In the genomic region with DNA sequence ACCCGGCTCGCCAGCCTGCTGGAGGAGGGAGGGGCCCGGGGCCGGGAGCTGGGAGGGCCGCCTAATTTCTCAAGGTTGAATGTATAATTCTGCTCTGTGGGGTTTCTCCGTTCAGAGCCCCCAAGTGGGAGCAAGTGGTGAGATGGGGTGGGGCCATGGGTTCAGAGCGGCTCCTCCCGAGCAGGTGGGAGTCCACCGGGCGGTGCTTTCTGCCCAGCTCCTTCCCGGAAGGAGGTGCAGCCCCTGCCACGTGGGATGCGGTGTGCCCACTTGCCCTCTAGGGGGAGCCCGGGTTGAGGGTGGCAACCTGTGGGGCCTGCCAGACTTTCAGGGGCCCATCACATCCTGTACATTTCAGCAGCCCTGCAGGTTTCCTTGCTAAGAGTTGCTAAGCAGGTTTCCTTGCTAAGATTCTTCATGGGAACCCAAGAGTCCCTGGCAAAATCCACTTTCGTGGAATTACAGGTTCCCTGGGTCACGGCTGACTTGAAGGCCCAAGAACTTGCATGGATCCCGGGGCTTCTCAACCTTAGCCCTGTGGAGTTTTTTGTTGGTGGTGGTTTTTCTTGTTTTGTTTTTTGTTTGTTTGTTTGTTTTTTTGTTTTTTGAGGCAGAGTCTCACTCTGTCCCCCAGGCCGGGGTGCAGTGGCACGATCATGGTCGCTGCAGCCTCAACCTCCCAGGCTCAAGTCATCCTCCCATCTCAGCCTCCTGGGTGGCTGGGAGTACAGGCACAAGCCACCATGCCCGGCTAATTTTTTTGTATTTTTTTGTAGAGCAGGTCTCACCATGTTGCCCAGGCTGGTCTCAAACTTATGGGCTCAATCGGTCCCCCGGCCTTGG, we compare ENCODE assay signal across 8 cellular contexts.
DNase-seq lines count a peak whose midpoint lies in the region; ATAC-seq and TF ChIP-seq lines count a peak whose summit lies in the region.

No MANE protein-coding gene starts in this region.

- no peak for TF ChIP-seq POLR2A in suprapubic skin (IDR thresholded peaks at IDR 0.05)

- no peak overlapping the region for H3K27ac Mint-ChIP-seq in activated CD4-positive, alpha-beta T cell treated with anti-CD3 and anti-CD28 coated beads, Interleukin-2, amount 10 ng/mL, durations not matched to agents 7 days and 5 days
- H3K27ac Mint-ChIP-seq in naive thymus-derived CD8-positive, alpha-beta T cell: peak overlapping the region in 1 of 10 donors; percentile 46

- DNase-seq in NCI-H1436 (lab: John Stamatoyannopoulos, UW): peak; percentile 73
- no peak for DNase-seq in NCI-H1436 treated with DMSO at 0.1 percent for 48 hours (lab: John Stamatoyannopoulos, UW)
- DNase-seq in NCI-H226: peak; percentile 45
- peak; percentile 76 for DNase-seq in activated CD4-positive, alpha-beta T cell treated with anti-CD3 and anti-CD28 coated beads, Interleukin-2, amount 10 ng/mL, durations not matched to agents 7 days and 5 days
- DNase-seq in effector CD4-positive, alpha-beta T cell: peak; percentile 56
- DNase-seq in naive thymus-derived CD8-positive, alpha-beta T cell: peak; percentile 56 to 87 (median 72)
- DNase-seq in suprapubic skin (ENCODE audit: low spot score in 2 of 2): peak in 1 of 2 donors; percentile 81
- DNase-seq in inferior parietal cortex (ENCODE audit: extremely low spot score): no peak

- TF ChIP-seq EP300 in suprapubic skin (IDR thresholded peaks at IDR 0.05): no peak

- peak; percentile 89 for ATAC-seq in naive thymus-derived CD8-positive, alpha-beta T cell

- TF ChIP-seq CTCF in suprapubic skin (IDR thresholded peaks at IDR 0.05): peak; percentile 22 to 70

- H3K4me1 Mint-ChIP-seq in activated CD4-positive, alpha-beta T cell treated with anti-CD3 and anti-CD28 coated beads, Interleukin-2, amount 10 ng/mL, durations not matched to agents 7 days and 5 days: peaks cover 4% of the 10 kb centered on the region
- peaks cover 2 to 13% (median 5%) of the 10 kb centered on the region in 4 donors for H3K4me1 Mint-ChIP-seq in naive thymus-derived CD8-positive, alpha-beta T cell

- peaks cover 15% of the 10 kb centered on the region for H3K9me3 Mint-ChIP-seq in activated CD4-positive, alpha-beta T cell treated with anti-CD3 and anti-CD28 coated beads, Interleukin-2, amount 10 ng/mL, durations not matched to agents 7 days and 5 days
- H3K9me3 Mint-ChIP-seq in naive thymus-derived CD8-positive, alpha-beta T cell: peaks cover 0 to 1% (median 0%) of the 10 kb centered on the region in 9 donors

- no peaks in the 10 kb centered on the region for H3K27me3 ChIP-seq in suprapubic skin

- POLR2A ChIA-PET in activated CD4-positive, alpha-beta T cell treated with anti-CD3 and anti-CD28 coated beads, Interleukin-2, amount 10 ng/mL, durations not matched to agents 7 days and 5 days (lab: Charles Lee): no interaction called here
- POLR2A ChIA-PET in naive thymus-derived CD8-positive, alpha-beta T cell (lab: Charles Lee): interaction anchor here (0.5 to 1.2 kb wide), 3 partner anchors 108 to 194 kb away, joined by 3 to 4 read pairs (median 3); no protein-coding TSS in a partner anchor

- H3K27me3 Mint-ChIP-seq in activated CD4-positive, alpha-beta T cell treated with anti-CD3 and anti-CD28 coated beads, Interleukin-2, amount 10 ng/mL, durations not matched to agents 7 days and 5 days: no peaks in the 10 kb centered on the region
- no peaks in the 10 kb centered on the region for H3K27me3 Mint-ChIP-seq in naive thymus-derived CD8-positive, alpha-beta T cell

- CTCF ChIA-PET in activated CD4-positive, alpha-beta T cell treated with anti-CD3 and anti-CD28 coated beads, Interleukin-2, amount 10 ng/mL, durations not matched to agents 7 days and 5 days (lab: Charles Lee): interaction anchor here (0.7 to 1.5 kb wide), 8 partner anchors 9 to 200 kb away, joined by 3 to 12 read pairs (median 4); no protein-coding TSS in a partner anchor

- no peaks in the 10 kb centered on the region for H3K36me3 Mint-ChIP-seq in activated CD4-positive, alpha-beta T cell treated with anti-CD3 and anti-CD28 coated beads, Interleukin-2, amount 10 ng/mL, durations not matched to agents 7 days and 5 days (ENCODE audit: low read depth)
- H3K36me3 Mint-ChIP-seq in naive thymus-derived CD8-positive, alpha-beta T cell: no peaks in the 10 kb centered on the region

- 73% methylated on average over 15 of the region's 23 CpGs for WGBS in suprapubic skin

- no peaks in the 10 kb centered on the region for H3K9me3 ChIP-seq in suprapubic skin

- H3K27ac ChIP-seq in suprapubic skin: no peak overlapping the region

- H3K36me3 ChIP-seq in suprapubic skin: peaks cover 6% of the 10 kb centered on the region

- H3K4me3 ChIP-seq in suprapubic skin: peak overlapping the region; percentile 24

- no peak overlapping the region for H3K4me3 Mint-ChIP-seq in activated CD4-positive, alpha-beta T cell treated with anti-CD3 and anti-CD28 coated beads, Interleukin-2, amount 10 ng/mL, durations not matched to agents 7 days and 5 days
- H3K4me3 Mint-ChIP-seq in naive thymus-derived CD8-positive, alpha-beta T cell: peak overlapping the region in 1 of 10 donors; percentile 38

- H3K4me1 ChIP-seq in suprapubic skin: peaks cover 18% of the 10 kb centered on the region

Comparison
In these comparisons a context has a peak if more than half of its experiments do, and no peak if none do; other contexts are left out.
1. DNase-seq: peak in NCI-H1436 (single experiment), NCI-H226 (single experiment), activated CD4-positive, alpha-beta T cell treated with anti-CD3 and anti-CD28 coated beads, Interleukin-2, amount 10 ng/mL, durations not matched to agents 7 days and 5 days (single experiment), effector CD4-positive, alpha-beta T cell (single experiment) and naive thymus-derived CD8-positive, alpha-beta T cell (10 of 10); none in NCI-H1436 treated with DMSO at 0.1 percent for 48 hours (single experiment) and inferior parietal cortex (single experiment).